In the genomic region with DNA sequence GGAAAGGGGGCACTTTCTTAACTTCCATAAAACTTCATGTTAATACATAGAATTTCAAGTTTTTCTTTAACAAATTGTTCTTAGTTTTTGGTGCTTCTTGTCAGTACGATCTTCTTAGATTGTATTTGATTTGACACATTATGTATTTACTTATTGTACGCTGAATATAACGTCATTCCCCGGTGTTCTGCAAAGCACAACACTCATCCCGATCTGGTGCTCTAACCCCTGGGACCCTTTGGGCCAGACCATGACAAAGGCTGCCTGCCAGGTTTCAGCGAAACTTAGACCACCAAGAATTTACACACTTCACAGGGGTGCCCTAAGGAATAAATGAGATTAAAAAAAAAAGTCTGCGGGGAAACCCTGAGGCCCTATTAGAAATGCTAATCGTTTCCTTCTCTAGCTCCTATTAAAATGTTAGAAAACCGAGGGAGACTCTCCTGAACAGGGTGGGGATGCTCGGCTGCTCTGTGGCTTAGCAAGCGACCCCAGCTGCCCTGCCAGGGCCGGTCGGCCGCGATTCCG, we compare ENCODE assay signal across 9 cellular contexts. TPM values are rescaled to one million over a fixed set of nuclear protein-coding genes. Genes with fewer than 3 reads are reported as not detected.
DNase-seq lines count a peak whose midpoint lies in the region; ATAC-seq and TF ChIP-seq lines count a peak whose summit lies in the region.
"Had no signal": no experiment of that assay in that cellular context is flagged by ENCODE, and none has a peak within 500 bp of the region (broad histone marks: within the 10 kb centered on the region; RNA-seq: fewer than 3 reads in every experiment).

No MANE protein-coding gene starts in this region.

- peak overlapping the region; percentile 93 to 98 for H3K18ac ChIP-seq in mesenchymal stem cell (ENCODE audit: low read depth in 1 of 2, low read length in 2 of 2)

- peak overlapping the region in 1 of 2 experiments; percentile 52 for H2BK12ac ChIP-seq in mesenchymal stem cell (ENCODE audit: low read length in 2 of 2)

- no peaks in the 10 kb centered on the region for H3K9me3 ChIP-seq in left ventricle myocardium inferior (replicated peaks)
- no peaks in the 10 kb centered on the region for H3K9me3 ChIP-seq in body of pancreas
- no peaks in the 10 kb centered on the region for H3K9me3 ChIP-seq in mesenchymal stem cell (ENCODE audit: control insufficient read depth, low read length)
- H3K9me3 ChIP-seq in aorta (ENCODE audit: control insufficient read depth, low read length): no peaks in the 10 kb centered on the region

- peak overlapping the region; percentile 91 for H3K4me2 ChIP-seq in mesenchymal stem cell (ENCODE audit: low read length, poor library complexity, severe bottlenecking)

- H3K27ac ChIP-seq in left ventricle myocardium inferior (replicated peaks) (peak overlapping the region; percentile 99), body of pancreas (peak overlapping the region; percentile 88 to 97 (median 96)), mesenchymal stem cell (ENCODE audit: low read length, poor library complexity, severe bottlenecking) (no peak overlapping the region), aorta (ENCODE audit: low read depth in 1 of 2, low read length in 2 of 2) (peak overlapping the region in 1 of 2 donors; percentile 7)

- peak overlapping the region in 1 of 2 experiments; percentile 80 for H3K23ac ChIP-seq in mesenchymal stem cell (ENCODE audit: low read length in 2 of 2)

- H2BK120ac ChIP-seq in mesenchymal stem cell (ENCODE audit: low read depth, low read length): peak overlapping the region; percentile 89

- TF ChIP-seq POLR2A in body of pancreas (IDR thresholded peaks at IDR 0.05): no peak

- peak overlapping the region; percentile 98 for H2AFZ ChIP-seq in mesenchymal stem cell (ENCODE audit: low read depth, low read length)

- H4K8ac ChIP-seq in mesenchymal stem cell (ENCODE audit: low read length): peak overlapping the region; percentile 74

- intact Hi-C loops in left ventricle myocardium inferior (cut with micrococcal nuclease): loop anchor here (10.0 kb wide), 1 partner anchor 53 kb away; no protein-coding TSS in a partner anchor
- intact Hi-C loops in Right ventricle myocardium inferior (cut with DNase I): loop anchor here (5.0 to 10.0 kb wide), 3 partner anchors 35 to 347 kb away; partner anchors contain the start of genes NCBP1, TBC1D2 and TSTD2
- intact Hi-C loops in body of pancreas (cut with DNase I): loop anchor here (10.0 kb wide), 1 partner anchor 53 kb away; no protein-coding TSS in a partner anchor
- intact Hi-C loops in aorta (cut with DNase I): loop anchor here (2.0 to 10.0 kb wide), 4 partner anchors 40 to 275 kb away; partner anchors contain the start of genes TRMO (in 2 of the 2) and TBC1D2 (in 1 of the 2)

- TF ChIP-seq CTCF in left ventricle myocardium inferior (IDR thresholded peaks at IDR 0.05; ENCODE audit: borderline replicate concordance) (no peak), body of pancreas (IDR thresholded peaks at IDR 0.05) (no peak)

- ATAC-seq in Right ventricle myocardium inferior: no peak
- ATAC-seq in body of pancreas: no peak
- ATAC-seq in aorta (ENCODE audit: low FRiP score): no peak

- no peaks in the 10 kb centered on the region for H3K36me3 ChIP-seq in left ventricle myocardium inferior
- no peaks in the 10 kb centered on the region for H3K36me3 ChIP-seq in body of pancreas (replicated peaks in 1 of 2; ENCODE audit: insufficient read depth in 1 of 2, low read depth in 2 of 2)
- H3K36me3 ChIP-seq in mesenchymal stem cell (ENCODE audit: control insufficient read depth in 1 of 2, insufficient read depth in 2 of 2, low read depth in 1 of 2, low read length in 2 of 2): no peaks in the 10 kb centered on the region
- no peaks in the 10 kb centered on the region for H3K36me3 ChIP-seq in aorta (ENCODE audit: control insufficient read depth in 1 of 2, insufficient read depth in 2 of 2, low read length in 1 of 2)

- peak overlapping the region; percentile 77 for H4K91ac ChIP-seq in mesenchymal stem cell (ENCODE audit: low read length)

- no peak overlapping the region for H2BK15ac ChIP-seq in mesenchymal stem cell (ENCODE audit: low read depth, poor library complexity, severe bottlenecking)

- peak overlapping the region in 1 of 2 experiments; percentile 98 for H3K14ac ChIP-seq in mesenchymal stem cell (ENCODE audit: low read length in 2 of 2)

- H2AK5ac ChIP-seq in mesenchymal stem cell (ENCODE audit: low read length, severe bottlenecking): no peak overlapping the region

- H3K79me1 ChIP-seq in mesenchymal stem cell (replicated peaks; ENCODE audit: low read length, poor library complexity, severe bottlenecking): peaks cover 3% of the 10 kb centered on the region

- no peak for DNase-seq in left ventricle myocardium inferior
- no peak for DNase-seq in Right ventricle myocardium inferior (ENCODE audit: missing footprints)
- DNase-seq in body of pancreas: no peak
- peak; percentile 9 for DNase-seq in mesenchymal stem cell
- no peak for DNase-seq in aorta
- DNase-seq in GM19238 (ENCODE audit: insufficient read length, low spot score): no peak
- no peak for DNase-seq in nucleus accumbens (lab: John Stamatoyannopoulos, UW)
- no peak for DNase-seq in KG1 (lab: John Stamatoyannopoulos, UW)

- H3K4me3 ChIP-seq in left ventricle myocardium inferior (peak overlapping the region; percentile 80), body of pancreas (peak overlapping the region; percentile 42 to 47), mesenchymal stem cell (ENCODE audit: insufficient read depth in 1 of 2, low read depth in 1 of 2, low read length in 2 of 2) (peak overlapping the region; percentile 76 to 85), aorta (ENCODE audit: low read length in 2 of 2) (peak overlapping the region; percentile 14 to 52)

- H3K9ac ChIP-seq in mesenchymal stem cell (ENCODE audit: low read length): peak overlapping the region; percentile 96

- peaks cover 58% of the 10 kb centered on the region for H3K4me1 ChIP-seq in left ventricle myocardium inferior
- H3K4me1 ChIP-seq in body of pancreas: peaks cover 37% of the 10 kb centered on the region
- H3K4me1 ChIP-seq in mesenchymal stem cell (ENCODE audit: control insufficient read depth, insufficient read depth, low read depth, low read length): peaks cover 17% of the 10 kb centered on the region
- H3K4me1 ChIP-seq in aorta (ENCODE audit: control insufficient read depth in 1 of 2, insufficient read depth in 2 of 2, low read length in 2 of 2): peaks cover 0 to 2% of the 10 kb centered on the region in 2 donors

- no peak overlapping the region for H2BK5ac ChIP-seq in mesenchymal stem cell (ENCODE audit: low read depth, low read length, poor library complexity, severe bottlenecking)

- 7 to 16% methylated on average over 16 of the region's 16 CpGs for WGBS in body of pancreas, 2 donors
- 15% methylated on average over 13 of the region's 16 CpGs for WGBS in mesenchymal stem cell
- WGBS in aorta, 2 donors: 29 to 31% methylated on average over 16 of the region's 16 CpGs

- H3K27me3 ChIP-seq in left ventricle myocardium inferior (ENCODE audit: low read depth) (no peaks in the 10 kb centered on the region), body of pancreas (no peaks in the 10 kb centered on the region), mesenchymal stem cell (ENCODE audit: control insufficient read depth in 1 of 2, insufficient read depth in 1 of 2, low read length in 2 of 2) (peaks cover 0 to 7% of the 10 kb centered on the region in 2 experiments), aorta (ENCODE audit: control insufficient read depth in 1 of 2, insufficient read depth in 2 of 2, low read length in 1 of 2) (no peaks in the 10 kb centered on the region)

- peak overlapping the region; percentile 46 to 89 for H3K4ac ChIP-seq in mesenchymal stem cell (ENCODE audit: low read depth in 1 of 2, low read length in 2 of 2)

RNA-seq across cellular contexts. Expression of gene ANP32B, which starts 0.9 kb away (rescaled TPM):
- total RNA-seq in left ventricle myocardium inferior (49.9 TPM), Right ventricle myocardium inferior (54.5 TPM), body of pancreas (10 to 100 TPM; 38.4 to 65.9 TPM), aorta (100 to 1,000 TPM in 1 of 2 donors, 10 to 100 TPM in 1; 98.6 to 111 TPM)
- polyA plus RNA-seq in mesenchymal stem cell (2013, experiment 1 of 2): 207 TPM
- 208 TPM for polyA plus RNA-seq in mesenchymal stem cell (2013, experiment 2 of 2)
- polyA plus RNA-seq in aorta: 100 to 1,000 TPM; 132 to 350 TPM

RNA-seq across cellular contexts. Expression of gene HEMGN, which starts 44.3 kb away (rescaled TPM):
- total RNA-seq in left ventricle myocardium inferior (0.14 TPM), Right ventricle myocardium inferior (0.11 TPM), body of pancreas (not detected), aorta (under 1 TPM in 1 of 2 donors, not detected in 1; 0.93 TPM)
- not detected for polyA plus RNA-seq in mesenchymal stem cell (2013, experiment 1 of 2)
- polyA plus RNA-seq in mesenchymal stem cell (2013, experiment 2 of 2): not detected
- not detected for polyA plus RNA-seq in aorta
- total RNA-seq: glomerular endothelial cell had no signal

RNA-seq across cellular contexts. Expression of gene TRMO, which starts 60.0 kb away (rescaled TPM):
- total RNA-seq in left ventricle myocardium inferior: 8.2 TPM
- 6.5 TPM for total RNA-seq in Right ventricle myocardium inferior
- total RNA-seq in body of pancreas: 10 to 100 TPM; 14.5 to 17.1 TPM
- 9.9 TPM for polyA plus RNA-seq in mesenchymal stem cell (2013, experiment 1 of 2)
- polyA plus RNA-seq in mesenchymal stem cell (2013, experiment 2 of 2): 9.7 TPM
- total RNA-seq in aorta: 10 to 100 TPM in 1 of 2 donors, 1 to 10 TPM in 1; 9.6 to 10.7 TPM
- 1 to 10 TPM; 5.5 to 7.5 TPM for polyA plus RNA-seq in aorta
